ENCODE assay signal across 8 cellular contexts in the genomic region with DNA sequence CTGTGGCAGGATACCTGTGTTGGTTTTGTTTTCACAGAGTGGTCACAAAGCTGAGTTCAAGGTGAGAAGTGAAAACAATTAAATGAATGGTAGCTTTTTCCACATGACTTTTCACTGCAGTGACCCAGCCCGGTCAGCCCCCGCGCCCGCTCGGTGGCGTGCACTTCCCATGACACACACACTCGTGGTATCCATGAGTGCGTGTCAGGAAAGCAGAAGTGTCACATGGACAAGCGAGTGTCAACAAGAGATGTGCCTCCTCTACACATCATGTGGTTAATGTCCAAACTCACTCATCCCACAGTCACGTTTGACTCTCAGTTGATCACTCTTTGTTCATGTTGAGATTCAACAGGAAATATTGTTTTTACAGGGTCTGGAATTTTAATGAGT.
DNase-seq lines count a peak whose midpoint lies in the region; ATAC-seq and TF ChIP-seq lines count a peak whose summit lies in the region.

No MANE protein-coding gene starts in this region.

- TF ChIP-seq CTCF in GM10248 (IDR thresholded peaks at IDR 0.05; ENCODE audit: control extremely low read depth, extremely low read depth, low read depth, missing control alignments) (peak; percentile 35), transverse colon (IDR thresholded peaks at IDR 0.05) (no peak)

- H3K36me3 ChIP-seq in transverse colon = no peaks in the 10 kb centered on the region
- no peaks in the 10 kb centered on the region for H3K36me3 ChIP-seq in effector memory CD4-positive, alpha-beta T cell (ENCODE audit: control insufficient read depth, insufficient read depth, low read length)

- 72 to 100% methylated on average over 1 to 10 of the region's 10 CpGs for WGBS in transverse colon (ENCODE audit: low coverage in 1 of 2), 2 donors

- no peak overlapping the region for H3K4me3 ChIP-seq in transverse colon
- H3K4me3 ChIP-seq in effector memory CD4-positive, alpha-beta T cell (ENCODE audit: insufficient read depth, low read depth, low read length, poor library complexity, severe bottlenecking) = no peak overlapping the region

- ATAC-seq in GM19467 (IDR thresholded peaks at IDR 0.05; ENCODE audit: unreplicated experiment) (peak; percentile 54), HG03442 (IDR thresholded peaks at IDR 0.05; ENCODE audit: unreplicated experiment) (peak; percentile 68), Right ventricle myocardium superior (ENCODE audit: poor library complexity) (peak; percentile 63)

- CTCF ChIA-PET in GM10248 (lab: Yijun Ruan, JAX) = interaction anchor here (1.2 to 8.5 kb wide), 9 partner anchors 14 to 66 kb away, joined by 3 to 96 read pairs (median 23); no protein-coding TSS in a partner anchor

- intact Hi-C loops in Right ventricle myocardium superior (cut with DNase I) = no loop called here
- intact Hi-C loops in transverse colon (cut with DNase I; ENCODE audit: low total_unique reads) = no loop called here

- in situ Hi-C loops in transverse colon (cut with MboI; ENCODE audit: low pct_ligation_motif_present in 1 of 4, low pct_unique_long_range_greater_than_20kb in 1 of 4, low sequenced_read_pairs in 3 of 4) = no loop called here

- peak; percentile 64 for TF ChIP-seq EP300 in transverse colon (IDR thresholded peaks at IDR 0.05; ENCODE audit: low read depth)

- POLR2A ChIA-PET in GM10248 (lab: Yijun Ruan, JAX) = interaction anchor here (1.0 to 2.7 kb wide), 4 partner anchors 9 to 65 kb away, joined by 3 to 8 read pairs (median 4); no protein-coding TSS in a partner anchor

- peaks cover 3 to 36% (median 11%) of the 10 kb centered on the region in 4 donors for H3K4me1 ChIP-seq in transverse colon
- no peaks in the 10 kb centered on the region for H3K4me1 ChIP-seq in effector memory CD4-positive, alpha-beta T cell (ENCODE audit: control insufficient read depth, insufficient read depth, low read length, poor library complexity, severe bottlenecking)

- peak overlapping the region in 3 of 4 donors; percentile 54 to 78 (median 75) for H3K27ac ChIP-seq in transverse colon
- no peak overlapping the region for H3K27ac ChIP-seq in effector memory CD4-positive, alpha-beta T cell (ENCODE audit: insufficient read depth, low read length, poor library complexity, severe bottlenecking)

- no peaks in the 10 kb centered on the region for H3K9me3 ChIP-seq in transverse colon
- no peaks in the 10 kb centered on the region for H3K9me3 ChIP-seq in effector memory CD4-positive, alpha-beta T cell (ENCODE audit: control insufficient read depth, low read length)

- H3K27me3 ChIP-seq in transverse colon = no peaks in the 10 kb centered on the region
- H3K27me3 ChIP-seq in effector memory CD4-positive, alpha-beta T cell (replicated peaks; ENCODE audit: control insufficient read depth, insufficient read depth, low read length, poor library complexity, severe bottlenecking) = no peaks in the 10 kb centered on the region

- DNase-seq in GM10248 (ENCODE audit: extremely low spot score) (peak; percentile 70), Right ventricle myocardium superior (peak; percentile 60), transverse colon (peak; percentile 57), GF-D8 (lab: John Stamatoyannopoulos, UW) (no peak), cerebellar cortex (ENCODE audit: low spot score) (no peak)
- no peak for DNase-seq in effector memory CD4-positive, alpha-beta T cell

- no peak for TF ChIP-seq POLR2A in transverse colon (IDR thresholded peaks at IDR 0.05)

Comparison
In these comparisons a context has a peak if more than half of its experiments do, and no peak if none do; other contexts are left out.
1. DNase-seq: peak in GM10248 (single experiment), Right ventricle myocardium superior (single experiment) and transverse colon (single experiment); none in effector memory CD4-positive, alpha-beta T cell (0 of 3), GF-D8 (single experiment) and cerebellar cortex (single experiment).
2. Peak in every context shown above with its lines, with median percentiles within 50 percentile points of each other: ATAC-seq.